In the genomic region with DNA sequence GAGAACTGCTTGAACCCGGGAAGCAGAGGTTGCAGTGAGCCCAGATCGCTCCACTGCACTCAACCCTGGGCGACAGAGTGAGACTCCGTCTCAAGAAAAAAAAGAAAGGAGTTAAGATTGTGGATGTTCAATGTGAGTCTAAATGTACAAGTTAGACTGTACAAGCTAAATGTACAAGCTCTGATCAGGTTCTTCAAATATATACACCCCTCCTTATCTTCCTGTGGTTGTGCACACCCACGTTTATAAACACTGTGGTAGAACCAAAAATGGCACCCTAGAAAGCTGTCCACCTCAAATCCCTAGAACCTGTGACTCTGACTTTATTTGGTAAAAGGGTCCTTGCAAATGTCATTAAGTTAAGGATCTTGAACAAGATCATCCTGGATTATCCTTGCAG, we compare ENCODE assay signal across 22 cellular contexts.
"Had no signal": no experiment of that assay in that cellular context is flagged by ENCODE, and none has a peak within 500 bp of the region (broad histone marks: within the 10 kb centered on the region; RNA-seq: fewer than 3 reads in every experiment).

No MANE protein-coding gene starts in this region.

- H3K27me3 ChIP-seq: hepatocyte, testis, tibial nerve had no signal

- H3K4me1 Mint-ChIP-seq: endodermal cell, nephron progenitor cell had no signal

- H3K4me3 Mint-ChIP-seq: endodermal cell; naive thymus-derived CD4-positive, alpha-beta T cell; nephron progenitor cell; stimulated activated naive B cell treated with anti-CD40 and anti-IgM and Interleukin-4, amounts not matched to agents 10 μg/mL and 1 μg/mL and 100 μg/mL, for 72 hours; stimulated activated naive CD8-positive, alpha-beta T cell treated with anti-CD3 and anti-CD28 coated beads, Interleukin-15, amount 100 ng/mL, for 72 hours had no signal

- H3K36me3 ChIP-seq: tibial nerve had no signal

- ATAC-seq: left colon; left ventricle myocardium superior; naive thymus-derived CD4-positive, alpha-beta T cell; psoas muscle; sciatic nerve; stimulated activated naive B cell treated with anti-CD40 and anti-IgM and Interleukin-4, amounts not matched to agents 10 μg/mL and 1 μg/mL and 100 μg/mL, for 72 hours; stimulated activated naive CD8-positive, alpha-beta T cell treated with anti-CD3 and anti-CD28 coated beads, Interleukin-15, amount 100 ng/mL, for 72 hours had no signal

- H3K27me3 Mint-ChIP-seq: stimulated activated naive B cell treated with anti-CD40 and anti-IgM and Interleukin-4, amounts not matched to agents 10 μg/mL and 1 μg/mL and 100 μg/mL, for 72 hours; stimulated activated naive CD8-positive, alpha-beta T cell treated with anti-CD3 and anti-CD28 coated beads, Interleukin-15, amount 100 ng/mL, for 72 hours had no signal

- FAIRE-seq: endothelial cell of umbilical vein had no signal

- H3K9me3 ChIP-seq: psoas muscle, testis, tibial nerve had no signal

- H3K4me3 ChIP-seq: coronary artery, hepatocyte, lung, psoas muscle, testis, tibial nerve had no signal

- H3K27ac Mint-ChIP-seq: endodermal cell; nephron progenitor cell; stimulated activated naive B cell treated with anti-CD40 and anti-IgM and Interleukin-4, amounts not matched to agents 10 μg/mL and 1 μg/mL and 100 μg/mL, for 72 hours; stimulated activated naive CD8-positive, alpha-beta T cell treated with anti-CD3 and anti-CD28 coated beads, Interleukin-15, amount 100 ng/mL, for 72 hours had no signal

- DNase-seq: effector CD4-positive, alpha-beta T cell; endodermal cell; erythroblast; foreskin melanocyte; head of caudate nucleus; left colon; left ventricle myocardium superior; naive thymus-derived CD4-positive, alpha-beta T cell; nephron progenitor cell; psoas muscle; retina; stimulated activated CD4-positive, alpha-beta T cell treated with anti-CD3 and anti-CD28 coated beads, Interleukin-2, amount 100 ng/mL, for 24 hours; stimulated activated CD4-positive, alpha-beta T cell treated with anti-CD3 and anti-CD28 coated beads, Interleukin-4, amount 100 ng/mL, for 4 hours; stimulated activated naive B cell treated with anti-CD40 and anti-IgM and Interleukin-4, amounts not matched to agents 10 μg/mL and 1 μg/mL and 100 μg/mL, for 72 hours; stimulated activated naive CD8-positive, alpha-beta T cell treated with anti-CD3 and anti-CD28 coated beads, Interleukin-15, amount 100 ng/mL, for 72 hours; testis had no signal

- H3K4me1 ChIP-seq: psoas muscle, testis, tibial nerve had no signal

- H3K27ac ChIP-seq: coronary artery, hepatocyte, psoas muscle, testis, tibial nerve had no signal
